8 cellular contexts compared by ENCODE assay signal in genomic region chr17:10737168-10737622, GRCh38. TPM values are rescaled to one million over a fixed set of nuclear protein-coding genes. Genes with fewer than 3 reads are reported as not detected.
DNase-seq lines count a peak whose midpoint lies in the region; ATAC-seq and TF ChIP-seq lines count a peak whose summit lies in the region.

No MANE protein-coding gene starts in this region.

- no peak for TF ChIP-seq POLR2A in erythroblast (IDR thresholded peaks at IDR 0.05; ENCODE audit: low read length)

- peak; percentile 7 for DNase-seq in activated naive CD4-positive, alpha-beta T cell treated with Interleukin-2 at 50 U/mL for 16 hours
- DNase-seq in activated naive CD4-positive, alpha-beta T cell (lab: John Stamatoyannopoulos, UW), result no peak
- DNase-seq in NCI-H1105 treated with DMSO at 0.1 percent for 48 hours (lab: John Stamatoyannopoulos, UW) (peak; percentile 60), erythroblast (lab: John Stamatoyannopoulos, UW) (peak; percentile 48 to 56), myocyte (ENCODE audit: low read depth) (peak; percentile 76)
- DNase-seq in activated CD4-positive, alpha-beta T cell treated with anti-CD3 and anti-CD28 coated beads, Interleukin-2, amount 50 U/mL, for 48 hours, result peak; percentile 27 to 53

- ATAC-seq in HG03354 (IDR thresholded peaks at IDR 0.05; ENCODE audit: poor library complexity, severe bottlenecking, unreplicated experiment), result no peak
- no peak for ATAC-seq in GM21367 (IDR thresholded peaks at IDR 0.05; ENCODE audit: unreplicated experiment)

RNA-seq across cellular contexts. Expression of gene TMEM220, which starts 7.4 kb away (rescaled TPM):
- total RNA-seq in myocyte, result 3.3 TPM in 2 replicates
- polyA plus RNA-seq in myocyte (2012), result 0.96 TPM

RNA-seq across cellular contexts. Expression of gene ADPRM, which starts 39.8 kb away (rescaled TPM):
- total RNA-seq in myocyte, result 20.2 and 22.2 TPM in 2 replicates
- polyA plus RNA-seq in myocyte (2012), result 10.0 TPM

RNA-seq across cellular contexts. Expression of gene SCO1, which starts 39.9 kb away (rescaled TPM):
- 49.0 and 53.8 TPM in 2 replicates for total RNA-seq in myocyte
- 27.9 TPM for polyA plus RNA-seq in myocyte (2012)

Comparison
In these comparisons a context has a peak if more than half of its experiments do, and no peak if none do; other contexts are left out.
1. DNase-seq: peak in activated naive CD4-positive, alpha-beta T cell treated with Interleukin-2 at 50 U/mL for 16 hours (single experiment), NCI-H1105 treated with DMSO at 0.1 percent for 48 hours (single experiment), activated CD4-positive, alpha-beta T cell treated with anti-CD3 and anti-CD28 coated beads, Interleukin-2, amount 50 U/mL, for 48 hours (2 of 2), erythroblast (2 of 2) and myocyte (single experiment); none in activated naive CD4-positive, alpha-beta T cell (0 of 4).